In the genomic region with DNA sequence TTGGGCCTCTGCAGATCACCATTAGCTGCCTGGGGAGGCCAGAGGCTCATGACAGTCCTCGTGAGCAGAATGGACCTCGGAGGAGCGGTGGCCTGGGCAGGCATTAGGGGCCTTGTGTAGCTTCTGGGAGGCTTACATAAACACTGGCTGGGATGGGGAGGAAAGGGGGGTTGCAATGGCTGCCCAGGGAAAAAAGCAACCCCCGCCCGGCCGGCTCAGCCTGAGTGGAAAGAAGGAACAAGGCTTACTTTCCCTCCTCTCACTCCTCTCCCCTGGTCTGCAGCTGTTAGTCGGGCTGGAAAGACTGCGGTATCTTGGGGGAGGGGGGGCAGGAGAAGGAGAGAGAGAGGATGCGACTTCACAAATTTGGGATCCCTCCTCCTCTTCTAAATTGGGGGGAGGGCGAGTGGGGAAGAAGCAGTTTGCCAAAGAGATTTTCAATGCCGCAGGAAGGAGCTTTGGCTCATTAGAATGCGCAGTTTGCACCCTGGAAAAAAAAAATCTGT, we compare ENCODE assay signal across 9 cellular contexts. TPM values are rescaled to one million over a fixed set of nuclear protein-coding genes. Genes with fewer than 3 reads are reported as not detected.
DNase-seq lines count a peak whose midpoint lies in the region; ATAC-seq and TF ChIP-seq lines count a peak whose summit lies in the region.
"Had no signal": no experiment of that assay in that cellular context is flagged by ENCODE, and none has a peak within 500 bp of the region (broad histone marks: within the 10 kb centered on the region; RNA-seq: fewer than 3 reads in every experiment).

No MANE protein-coding gene starts in this region.

- H3K27me3 Mint-ChIP-seq in stimulated activated naive CD8-positive, alpha-beta T cell treated with anti-CD3 and anti-CD28 coated beads, Interleukin-15, Interleukin-2, amounts not matched to agents 100 ng/mL and 50 ng/mL, for 24 hours = no peaks in the 10 kb centered on the region
- peaks cover 19% of the 10 kb centered on the region for H3K27me3 Mint-ChIP-seq in activated T-helper 1 cell treated with anti-CD3 and anti-CD28 coated beads, Interleukin-12 subunit alpha, Interleukin-12 subunit beta, Interleukin-2, Interleukin-4 antibody, amounts not matched to agents 30 ng/mL and 10 ng/mL and 1 ng/mL, durations not matched to agents 14 hours and 24 hours and 36 hours (ENCODE audit: insufficient read depth)

- H3K4me3 ChIP-seq in fibroblast of pulmonary artery (replicated peaks; ENCODE audit: low read depth, low read length) (no peak overlapping the region), neutrophil (ENCODE audit: low read depth in 1 of 2, low read length in 1 of 2) (peak overlapping the region in 1 of 2 experiments; percentile 51)

- no peak for ATAC-seq in stimulated activated naive CD8-positive, alpha-beta T cell treated with anti-CD3 and anti-CD28 coated beads, Interleukin-15, Interleukin-2, amounts not matched to agents 100 U/mL and 50 U/mL, for 24 hours
- ATAC-seq in GM18498 (IDR thresholded peaks at IDR 0.05; ENCODE audit: unreplicated experiment) (no peak), GM21447 (IDR thresholded peaks at IDR 0.05; ENCODE audit: unreplicated experiment) (no peak)

- H3K27me3 ChIP-seq in neutrophil = no peaks in the 10 kb centered on the region

- H3K36me3 Mint-ChIP-seq in stimulated activated naive CD8-positive, alpha-beta T cell treated with anti-CD3 and anti-CD28 coated beads, Interleukin-15, Interleukin-2, amounts not matched to agents 100 ng/mL and 50 ng/mL, for 24 hours (ENCODE audit: low read depth) = no peaks in the 10 kb centered on the region
- H3K36me3 Mint-ChIP-seq in activated T-helper 1 cell treated with anti-CD3 and anti-CD28 coated beads, Interleukin-12 subunit alpha, Interleukin-12 subunit beta, Interleukin-2, Interleukin-4 antibody, amounts not matched to agents 30 ng/mL and 10 ng/mL and 1 ng/mL, durations not matched to agents 14 hours and 24 hours and 36 hours (ENCODE audit: low read depth) = no peaks in the 10 kb centered on the region

- peak overlapping the region; percentile 77 for H3K27ac ChIP-seq in neutrophil

- intact Hi-C loops in activated T-helper 1 cell treated with anti-CD3 and anti-CD28 coated beads, Interleukin-12 subunit alpha, Interleukin-12 subunit beta, Interleukin-2, Interleukin-4 antibody, amounts not matched to agents 30 ng/mL and 10 ng/mL and 1 ng/mL, durations not matched to agents 14 hours and 24 hours and 36 hours (cut with micrococcal nuclease) = no loop called here

- H3K4me1 Mint-ChIP-seq in stimulated activated naive CD8-positive, alpha-beta T cell treated with anti-CD3 and anti-CD28 coated beads, Interleukin-15, Interleukin-2, amounts not matched to agents 100 ng/mL and 50 ng/mL, for 24 hours (ENCODE audit: low read depth) = peaks cover 93% of the 10 kb centered on the region
- peaks cover 66% of the 10 kb centered on the region for H3K4me1 Mint-ChIP-seq in activated T-helper 1 cell treated with anti-CD3 and anti-CD28 coated beads, Interleukin-12 subunit alpha, Interleukin-12 subunit beta, Interleukin-2, Interleukin-4 antibody, amounts not matched to agents 30 ng/mL and 10 ng/mL and 1 ng/mL, durations not matched to agents 14 hours and 24 hours and 36 hours (ENCODE audit: low read depth)

- H3K4me3 Mint-ChIP-seq in stimulated activated naive CD8-positive, alpha-beta T cell treated with anti-CD3 and anti-CD28 coated beads, Interleukin-15, Interleukin-2, amounts not matched to agents 100 ng/mL and 50 ng/mL, for 24 hours = no peak overlapping the region
- no peak overlapping the region for H3K4me3 Mint-ChIP-seq in activated T-helper 1 cell treated with anti-CD3 and anti-CD28 coated beads, Interleukin-12 subunit alpha, Interleukin-12 subunit beta, Interleukin-2, Interleukin-4 antibody, amounts not matched to agents 30 ng/mL and 10 ng/mL and 1 ng/mL, durations not matched to agents 14 hours and 24 hours and 36 hours

- H3K27ac Mint-ChIP-seq in stimulated activated naive CD8-positive, alpha-beta T cell treated with anti-CD3 and anti-CD28 coated beads, Interleukin-15, Interleukin-2, amounts not matched to agents 100 ng/mL and 50 ng/mL, for 24 hours = peak overlapping the region; percentile 16
- H3K27ac Mint-ChIP-seq in activated T-helper 1 cell treated with anti-CD3 and anti-CD28 coated beads, Interleukin-12 subunit alpha, Interleukin-12 subunit beta, Interleukin-2, Interleukin-4 antibody, amounts not matched to agents 30 ng/mL and 10 ng/mL and 1 ng/mL, durations not matched to agents 14 hours and 24 hours and 36 hours = no peak overlapping the region

- TF ChIP-seq CTCF in fibroblast of pulmonary artery (IDR thresholded peaks at IDR 0.05; ENCODE audit: low read length, missing control alignments) = no peak
- TF ChIP-seq CTCF in neutrophil (IDR thresholded peaks at IDR 0.05) = no peak

- no peaks in the 10 kb centered on the region for H3K9me3 Mint-ChIP-seq in stimulated activated naive CD8-positive, alpha-beta T cell treated with anti-CD3 and anti-CD28 coated beads, Interleukin-15, Interleukin-2, amounts not matched to agents 100 ng/mL and 50 ng/mL, for 24 hours
- H3K9me3 Mint-ChIP-seq in activated T-helper 1 cell treated with anti-CD3 and anti-CD28 coated beads, Interleukin-12 subunit alpha, Interleukin-12 subunit beta, Interleukin-2, Interleukin-4 antibody, amounts not matched to agents 30 ng/mL and 10 ng/mL and 1 ng/mL, durations not matched to agents 14 hours and 24 hours and 36 hours = no peaks in the 10 kb centered on the region

- H3K9me3 ChIP-seq in neutrophil = no peaks in the 10 kb centered on the region

- no peak for DNase-seq in stimulated activated naive CD8-positive, alpha-beta T cell treated with anti-CD3 and anti-CD28 coated beads, Interleukin-15, Interleukin-2, amounts not matched to agents 100 U/mL and 50 U/mL, for 24 hours
- DNase-seq in fibroblast of pulmonary artery (ENCODE audit: low read depth) (peak; percentile 31), epidermal melanocyte (ENCODE audit: insufficient read length, low spot score) (no peak)
- DNase-seq in activated T-helper 1 cell treated with anti-CD3 and anti-CD28 coated beads, Interleukin-12 subunit alpha, Interleukin-12 subunit beta, Interleukin-2, Interleukin-4 antibody, amounts not matched to agents 30 ng/mL and 10 ng/mL and 1 ng/mL, durations not matched to agents 14 hours and 24 hours and 36 hours (ENCODE audit: low spot score) = no peak
- DNase-seq: NCI-H510A had no signal

- peaks cover 61 to 71% of the 10 kb centered on the region in 2 experiments for H3K4me1 ChIP-seq in neutrophil (ENCODE audit: control insufficient read depth in 1 of 2, insufficient read depth in 1 of 2, low read depth in 1 of 2, low read length in 1 of 2)

- no peaks in the 10 kb centered on the region for H3K36me3 ChIP-seq in neutrophil

RNA-seq across cellular contexts. Expression of a gene that starts 6.4 kb away (rescaled TPM):
- 8.7 and 9.6 TPM in 2 replicates for total RNA-seq in activated T-helper 1 cell treated with anti-CD3 and anti-CD28 coated beads, Interleukin-12 subunit alpha, Interleukin-12 subunit beta, Interleukin-2, Interleukin-4 antibody, amounts not matched to agents 30 ng/mL and 10 ng/mL and 1 ng/mL, durations not matched to agents 14 hours and 24 hours and 36 hours

RNA-seq across cellular contexts. Expression of a gene that starts 15.0 kb away (rescaled TPM):
- total RNA-seq in activated T-helper 1 cell treated with anti-CD3 and anti-CD28 coated beads, Interleukin-12 subunit alpha, Interleukin-12 subunit beta, Interleukin-2, Interleukin-4 antibody, amounts not matched to agents 30 ng/mL and 10 ng/mL and 1 ng/mL, durations not matched to agents 14 hours and 24 hours and 36 hours = 87.6 and 88.2 TPM in 2 replicates

RNA-seq across cellular contexts. Expression of a gene that starts 33.5 kb away (rescaled TPM):
- 117 TPM in 2 replicates for total RNA-seq in activated T-helper 1 cell treated with anti-CD3 and anti-CD28 coated beads, Interleukin-12 subunit alpha, Interleukin-12 subunit beta, Interleukin-2, Interleukin-4 antibody, amounts not matched to agents 30 ng/mL and 10 ng/mL and 1 ng/mL, durations not matched to agents 14 hours and 24 hours and 36 hours

RNA-seq across cellular contexts. Expression of a gene that starts 44.0 kb away (rescaled TPM):
- total RNA-seq in activated T-helper 1 cell treated with anti-CD3 and anti-CD28 coated beads, Interleukin-12 subunit alpha, Interleukin-12 subunit beta, Interleukin-2, Interleukin-4 antibody, amounts not matched to agents 30 ng/mL and 10 ng/mL and 1 ng/mL, durations not matched to agents 14 hours and 24 hours and 36 hours = 2.9 and 3.5 TPM in 2 replicates

RNA-seq across cellular contexts. Expression of a gene that starts 52.6 kb away (rescaled TPM):
- total RNA-seq in activated T-helper 1 cell treated with anti-CD3 and anti-CD28 coated beads, Interleukin-12 subunit alpha, Interleukin-12 subunit beta, Interleukin-2, Interleukin-4 antibody, amounts not matched to agents 30 ng/mL and 10 ng/mL and 1 ng/mL, durations not matched to agents 14 hours and 24 hours and 36 hours = 113 and 120 TPM in 2 replicates
